ENCODE assay signal across 36 cellular contexts in the genomic region with DNA sequence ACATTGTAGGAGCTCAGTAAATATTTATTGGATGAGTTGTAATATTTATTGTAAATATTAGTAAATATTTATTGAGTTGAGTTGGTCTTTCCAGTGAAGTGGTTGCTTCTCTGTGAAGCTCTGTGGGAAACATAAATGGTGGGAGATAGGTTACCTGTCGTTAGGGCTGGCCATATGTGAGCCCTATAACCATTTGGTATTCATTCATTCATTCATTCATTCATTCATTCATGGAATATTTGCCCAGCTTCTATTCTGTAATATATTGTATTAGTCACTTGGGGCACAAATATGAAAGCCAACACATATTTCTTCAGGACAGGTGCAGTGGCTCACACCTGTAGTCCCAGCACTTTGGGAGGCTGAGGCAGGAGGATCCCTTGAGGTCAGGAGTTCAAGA. TPM values are rescaled to one million over a fixed set of nuclear protein-coding genes. Genes with fewer than 3 reads are reported as not detected.
DNase-seq lines count a peak whose midpoint lies in the region; ATAC-seq, FAIRE-seq and TF ChIP-seq lines count a peak whose summit lies in the region.
"Had no signal": no experiment of that assay in that cellular context is flagged by ENCODE, and none has a peak within 500 bp of the region (broad histone marks: within the 10 kb centered on the region; RNA-seq: fewer than 3 reads in every experiment).

No MANE protein-coding gene starts in this region.

- WGBS in HepG2 (ENCODE audit: low lambda C conversion rate) = 0% methylated on average over 1 of the region's 1 CpG
- WGBS in right lobe of liver (ENCODE audit: insufficient coverage, low coverage, low lambda C conversion rate, missing lambda C conversion rate) = 75% methylated on average over 1 of the region's 1 CpG
- WGBS in GM12878 (ENCODE audit: insufficient coverage, insufficient replicate concordance, low lambda C conversion rate, missing lambda C conversion rate) = 53% methylated on average over 1 of the region's 1 CpG

- RAD21 ChIA-PET in GM12878 (lab: Charles Lee; ENCODE audit: unreplicated experiment) = interaction anchor here (1.1 to 7.9 kb wide), 13 partner anchors 10 to 1059 kb away, joined by 3 to 229 read pairs (median 44); partner anchors contain the start of gene CCR7

- TF ChIP-seq POLR2A in HepG2 (IDR thresholded peaks at IDR 0.05; ENCODE audit: insufficient read depth in 1 of 2, low read depth in 2 of 2, low read length in 2 of 2) (no peak), right lobe of liver (IDR thresholded peaks at IDR 0.05) (no peak), GM12878 (IDR thresholded peaks at IDR 0.05; ENCODE audit: low read depth, low read length) (no peak)

- peaks cover 50% of the 10 kb centered on the region for H3K4me1 Mint-ChIP-seq in T-helper 17 cell
- peaks cover 71% of the 10 kb centered on the region for H3K4me1 Mint-ChIP-seq in stimulated activated memory B cell treated with anti-CD40 and anti-IgM and Interleukin-4, amounts not matched to agents 10 μg/mL and 1 μg/mL and 100 μg/mL, for 72 hours
- H3K4me1 Mint-ChIP-seq: neural crest cell had no signal

- TF ChIP-seq CTCF in HepG2 (CRISPR knock-in tag; IDR thresholded peaks at IDR 0.05) = no peak
- TF ChIP-seq CTCF in right lobe of liver (IDR thresholded peaks at IDR 0.05) = no peak
- no peak for TF ChIP-seq CTCF in GM12878 (IDR thresholded peaks at IDR 0.05 in 2 of 3, conservative IDR thresholded peaks at IDR 0.05 in 1 of 3; ENCODE audit: control insufficient read depth in 2 of 3, extremely low read depth in 1 of 3, insufficient read depth in 1 of 3, low read depth in 3 of 3, low read length in 3 of 3)
- TF ChIP-seq CTCF in GM20000 (IDR thresholded peaks at IDR 0.05; ENCODE audit: extremely low read depth, missing control alignments) = no peak

- H3K27me3 ChIP-seq in HepG2 (ENCODE audit: control insufficient read depth in 1 of 2, insufficient read depth in 2 of 2, low read length in 2 of 2) (peaks cover 1 to 20% of the 10 kb centered on the region in 2 experiments; a peak in 3 of 5 replicates), right lobe of liver (no peaks in the 10 kb centered on the region), GM12878 (replicated peaks in 1 of 2; ENCODE audit: control insufficient read depth in 2 of 2, insufficient read depth in 2 of 2, low read length in 1 of 2) (no peaks in the 10 kb centered on the region)
- H3K27me3 ChIP-seq: cardiac muscle cell had no signal

- BruUV-seq in HepG2 (replicated peaks; lab: Mats Ljungman, UMichigan) (no TSS peak), GM12878 (replicated peaks; lab: Mats Ljungman, UMichigan) (no TSS peak)

- POLR2A ChIA-PET in HepG2 (lab: Yijun Ruan, JAX) (no interaction called here), GM12878 (lab: Charles Lee) (interaction anchor here (2.2 to 7.9 kb wide), 8 partner anchors 10 to 82 kb away, joined by 18 to 117 read pairs (median 36); partner anchors contain the start of gene CCR7)

- H3K4me3 Mint-ChIP-seq in T-helper 17 cell = peak overlapping the region; percentile 87
- no peak overlapping the region for H3K4me3 Mint-ChIP-seq in stimulated activated memory B cell treated with anti-CD40 and anti-IgM and Interleukin-4, amounts not matched to agents 10 μg/mL and 1 μg/mL and 100 μg/mL, for 72 hours
- H3K4me3 Mint-ChIP-seq: neural crest cell had no signal

- intact Hi-C loops in HepG2 (cut with micrococcal nuclease; ENCODE audit: unreplicated experiment) (loop anchor here (2.0 to 10.0 kb wide), 2 partner anchors 113 to 1051 kb away; no protein-coding TSS in a partner anchor), right lobe of liver (cut with DNase I) (no loop called here), GM12878 (cut with micrococcal nuclease; ENCODE audit: unreplicated experiment) (loop anchor here (2.0 kb wide), 1 partner anchor 31 kb away; no protein-coding TSS in a partner anchor)

- H3K27ac Mint-ChIP-seq in T-helper 17 cell = peak overlapping the region; percentile 100
- H3K27ac Mint-ChIP-seq in stimulated activated memory B cell treated with anti-CD40 and anti-IgM and Interleukin-4, amounts not matched to agents 10 μg/mL and 1 μg/mL and 100 μg/mL, for 72 hours = peak overlapping the region; percentile 87

- ATAC-seq in HepG2 (no peak), right lobe of liver (no peak), T-helper 17 cell (no peak), GM12878 (no peak)
- no peak for ATAC-seq in stimulated activated memory B cell treated with anti-CD40 and anti-IgM and Interleukin-4, amounts not matched to agents 10 μg/mL and 1 μg/mL and 100 μg/mL, for 72 hours
- ATAC-seq: left cardiac atrium, Panc1 had no signal

- H3K9me3 ChIP-seq in HepG2 (ENCODE audit: low read length) (no peaks in the 10 kb centered on the region), right lobe of liver (no peaks in the 10 kb centered on the region), T-helper 17 cell (ENCODE audit: control insufficient read depth, low read length, poor library complexity, severe bottlenecking) (no peaks in the 10 kb centered on the region), GM12878 (replicated peaks; ENCODE audit: control insufficient read depth, insufficient read depth, low read length) (no peaks in the 10 kb centered on the region)
- H3K9me3 ChIP-seq: BE2C, HAP-1, mucosa of descending colon had no signal

- H3K4me1 ChIP-seq in HepG2 (ENCODE audit: insufficient read depth, low read length) (peaks cover 39% of the 10 kb centered on the region), right lobe of liver (peaks cover 0 to 2% (median under 1%) of the 10 kb centered on the region in 4 donors), GM12878 (ENCODE audit: control insufficient read depth, insufficient read depth, low read length) (peaks cover 30% of the 10 kb centered on the region)
- H3K4me1 ChIP-seq: BE2C, HAP-1, parathyroid adenoma had no signal

- in situ Hi-C loops in HepG2 (cut with HindIII; ENCODE audit: extremely low pct_ligation_motif_present, low pct_unique_long_range_greater_than_20kb) (no loop called here), GM12878 (cut with MboI) (loop anchor here (10.0 kb wide), 1 partner anchor 1051 kb away; no protein-coding TSS in a partner anchor)

- no peak for TF ChIP-seq RAD21 in HepG2 (CRISPR knock-in tag; IDR thresholded peaks at IDR 0.05)
- TF ChIP-seq RAD21 in GM12878 (IDR thresholded peaks at IDR 0.05; ENCODE audit: insufficient read depth, low read depth, low read length) = no peak

- no peak overlapping the region for H3K9ac ChIP-seq in HepG2 (ENCODE audit: insufficient read depth, low read depth, low read length)
- H3K9ac ChIP-seq in GM12878 (ENCODE audit: control insufficient read depth, insufficient read depth, low read length) = no peak overlapping the region
- H3K9ac ChIP-seq: parathyroid adenoma had no signal

- H3K4me3 ChIP-seq in HepG2 (replicated peaks in 1 of 3; ENCODE audit: insufficient read depth in 1 of 3, low read depth in 2 of 3, low read length in 3 of 3) = no peak overlapping the region
- H3K4me3 ChIP-seq in right lobe of liver = no peak overlapping the region
- H3K4me3 ChIP-seq in GM12878 = no peak overlapping the region
- H3K4me3 ChIP-seq: cardiac muscle cell, coronary artery, HAP-1, mucosa of descending colon, smooth muscle cell had no signal

- no peaks in the 10 kb centered on the region for H4K20me1 ChIP-seq in HepG2 (ENCODE audit: insufficient read depth, low read length)
- no peaks in the 10 kb centered on the region for H4K20me1 ChIP-seq in GM12878 (ENCODE audit: control insufficient read depth, insufficient read depth)

- H3K36me3 ChIP-seq in HepG2 (replicated peaks in 1 of 2; ENCODE audit: control insufficient read depth in 1 of 2, insufficient read depth in 2 of 2, low read length in 2 of 2) (no peaks in the 10 kb centered on the region), right lobe of liver (no peaks in the 10 kb centered on the region), GM12878 (ENCODE audit: control insufficient read depth in 2 of 2, insufficient read depth in 2 of 2, low read length in 1 of 2) (no peaks in the 10 kb centered on the region)
- H3K36me3 ChIP-seq: BE2C, cardiac muscle cell, HAP-1 had no signal

- H3K79me2 ChIP-seq in HepG2 (ENCODE audit: insufficient read depth, low read length) (no peaks in the 10 kb centered on the region), GM12878 (ENCODE audit: control insufficient read depth, insufficient read depth, low read length) (no peaks in the 10 kb centered on the region)
- H3K79me2 ChIP-seq: parathyroid adenoma had no signal

- H3K4me2 ChIP-seq in HepG2 (ENCODE audit: low read depth, low read length) = no peak overlapping the region
- H3K4me2 ChIP-seq in GM12878 (ENCODE audit: control insufficient read depth, insufficient read depth) = no peak overlapping the region
- H3K4me2 ChIP-seq: smooth muscle cell had no signal

- no peak for TF ChIP-seq EP300 in HepG2 (IDR thresholded peaks at IDR 0.05; ENCODE audit: low read depth in 2 of 2, low read length in 2 of 2)
- no peak for TF ChIP-seq EP300 in HepG2 (CRISPR knock-in tag; IDR thresholded peaks at IDR 0.05; ENCODE audit: borderline replicate concordance)
- TF ChIP-seq EP300 in GM12878 (IDR thresholded peaks at IDR 0.05; ENCODE audit: borderline replicate concordance in 1 of 2, control insufficient read depth in 1 of 2, low read depth in 2 of 2, low read length in 2 of 2) = no peak

- no peaks in the 10 kb centered on the region for H3K36me3 Mint-ChIP-seq in T-helper 17 cell (ENCODE audit: low read depth)
- H3K36me3 Mint-ChIP-seq in stimulated activated memory B cell treated with anti-CD40 and anti-IgM and Interleukin-4, amounts not matched to agents 10 μg/mL and 1 μg/mL and 100 μg/mL, for 72 hours = no peaks in the 10 kb centered on the region
- H3K36me3 Mint-ChIP-seq: immature natural killer cell had no signal

- no peak overlapping the region for H3K27ac ChIP-seq in HepG2 (ENCODE audit: extremely low read length, insufficient read depth, low read length)
- no peak overlapping the region for H3K27ac ChIP-seq in right lobe of liver
- H3K27ac ChIP-seq in GM12878 (ENCODE audit: control insufficient read depth, insufficient read depth) = no peak overlapping the region
- H3K27ac ChIP-seq: cardiac muscle cell, coronary artery, parathyroid adenoma had no signal

- FAIRE-seq in HepG2 (lab: Jason Lieb, UNC) (no peak), GM12878 (lab: Jason Lieb, UNC) (no peak)
- FAIRE-seq: G401.6 had no signal

- SMC1A ChIA-PET in GM12878 (lab: Charles Lee; ENCODE audit: uncharacterized antibody, unreplicated experiment) = interaction anchor here (1.0 to 8.9 kb wide), 12 partner anchors 10 to 170 kb away, joined by 3 to 175 read pairs (median 33); partner anchors contain the start of genes CCR7 and IGFBP4

- no peaks in the 10 kb centered on the region for H3K9me3 Mint-ChIP-seq in stimulated activated memory B cell treated with anti-CD40 and anti-IgM and Interleukin-4, amounts not matched to agents 10 μg/mL and 1 μg/mL and 100 μg/mL, for 72 hours
- H3K9me3 Mint-ChIP-seq: activated T-cell treated with anti-CD3 and anti-CD28 coated beads, Interleukin-2, amount 50 U/mL, for 4 hours; immature natural killer cell; neural crest cell; T-helper 2 cell treated with Interferon-gamma antibody and Interleukin-4, amounts not matched to agents 5 μg/mL and 100 μg/mL, for 36 hours had no signal

- H3K27me3 Mint-ChIP-seq in T-helper 17 cell = no peaks in the 10 kb centered on the region
- H3K27me3 Mint-ChIP-seq in stimulated activated memory B cell treated with anti-CD40 and anti-IgM and Interleukin-4, amounts not matched to agents 10 μg/mL and 1 μg/mL and 100 μg/mL, for 72 hours = no peaks in the 10 kb centered on the region

- CTCF ChIA-PET in HepG2 (lab: Yijun Ruan, JAX; ENCODE audit: low intra/inter-chr PET ratio, low total read pairs) (no interaction called here), GM12878 (lab: Yijun Ruan, JAX) (interaction anchor here (1.2 to 11.9 kb wide), 7 partner anchors 10 to 76 kb away, joined by 3 to 193 read pairs (median 45); no protein-coding TSS in a partner anchor)

- DNase-seq in HepG2 (ENCODE audit: low spot score) (no peak), right lobe of liver (no peak), T-helper 17 cell (no peak), GM12878 (ENCODE audit: low read depth, low spot score) (no peak), germinal center (ENCODE audit: low spot score) (no peak), GM20000 (ENCODE audit: low spot score) (no peak)
- DNase-seq in activated effector memory CD4-positive, alpha-beta T cell treated with Interleukin-2 at 50 U/mL for 16 hours = no peak
- DNase-seq: ACHN; activated T-cell treated with anti-CD3 and anti-CD28 coated beads, Interleukin-2, amount 50 U/mL, for 4 hours; aorta; BE2C; COR-L47; DMS79; erythroblast; left cardiac atrium; mucosa of descending colon; NCI-H146; NCI-H2107; NCI-H345; NCI-H69; SHP77; stimulated activated CD4-positive, alpha-beta T cell treated with anti-CD3 and anti-CD28 coated beads, Interleukin-1b, Interleukin-23, amount 100 ng/mL, for 48 hours; trophoblast cell had no signal

- H2AFZ ChIP-seq in HepG2 (ENCODE audit: low read length) = no peak overlapping the region
- H2AFZ ChIP-seq in GM12878 (ENCODE audit: control insufficient read depth, low read depth, low read length) = no peak overlapping the region
- H2AFZ ChIP-seq: parathyroid adenoma had no signal

RNA-seq across cellular contexts. Expression of gene SMARCE1, which starts 33.9 kb away (rescaled TPM):
- total RNA-seq in HepG2 (2016; rRNA removed; fragmentation: Illumina TruSeq; extraction: Trizol) = 127 and 168 TPM in 2 replicates
- 29.3 and 32.5 TPM in 2 replicates for total RNA-seq in HepG2 (2016; cell fraction: cytosol; rRNA removed; fragmentation: Illumina TruSeq; extraction: Trizol; ENCODE audit: low read depth)
- 131 and 158 TPM in 2 replicates for total RNA-seq in HepG2 (2016; cell fraction: insoluble cytoplasmic fraction; rRNA removed; fragmentation: Illumina TruSeq; extraction: Trizol)
- total RNA-seq in HepG2 (2016; cell fraction: membrane; rRNA removed; fragmentation: Illumina TruSeq; extraction: Trizol) = 43.0 and 52.4 TPM in 2 replicates
- 127 and 130 TPM in 2 replicates for total RNA-seq in HepG2 (2016; cell fraction: nucleus; rRNA removed; fragmentation: Illumina TruSeq; extraction: Trizol)
- 34.6 and 43.5 TPM in 2 replicates for polyA plus RNA-seq in HepG2 (2011; rRNA removed)
- 18.5 and 25.3 TPM in 2 replicates for polyA plus RNA-seq in HepG2 (2011; cell fraction: cytosol; rRNA removed)
- 28.3 and 35.1 TPM in 2 replicates for polyA plus RNA-seq in HepG2 (2011; cell fraction: nucleus; rRNA removed)
- 73.1 and 98.6 TPM in 2 replicates for polyA plus RNA-seq in HepG2 (2012)
- 23.9 and 24.7 TPM in 2 replicates for polyA plus RNA-seq in HepG2 (2016; cell fraction: cytosol; fragmentation: Illumina TruSeq; extraction: Trizol; ENCODE audit: low read depth)
- 212 and 228 TPM in 2 replicates for polyA plus RNA-seq in HepG2 (2016; cell fraction: insoluble cytoplasmic fraction; fragmentation: Illumina TruSeq; extraction: Trizol; ENCODE audit: low read depth)
- 29.4 and 33.5 TPM in 2 replicates for polyA plus RNA-seq in HepG2 (2016; cell fraction: membrane; fragmentation: Illumina TruSeq; extraction: Trizol; ENCODE audit: low read depth)
- 131 and 136 TPM in 2 replicates for polyA plus RNA-seq in HepG2 (2016; cell fraction: nucleus; fragmentation: Illumina TruSeq; extraction: Trizol; ENCODE audit: insufficient read depth, low read depth)
- 17.7 and 44.6 TPM in 2 replicates for polyA minus RNA-seq in HepG2 (2011; rRNA and poly(A)+ RNA removed; ENCODE audit: low replicate concordance)
- polyA minus RNA-seq in HepG2 (2011; cell fraction: cytosol; rRNA and poly(A)+ RNA removed) = 18.0 and 20.6 TPM in 2 replicates
- 170 and 179 TPM in 2 replicates for polyA minus RNA-seq in HepG2 (2011; cell fraction: nucleus; rRNA and poly(A)+ RNA removed)
- 10 to 100 TPM; 28.8 to 47.1 (median 33.5) TPM for total RNA-seq in right lobe of liver
- 10 to 100 TPM; 60.0 to 77.5 TPM for total RNA-seq in T-helper 17 cell
- 209 and 233 TPM in 2 replicates for total RNA-seq in GM12878 (2013; cell fraction: nucleolus; rRNA removed)
- total RNA-seq in GM12878 (2014; rRNA removed) = 91.5 and 109 TPM in 2 replicates
- total RNA-seq in GM12878 (2014; rRNA removed; fragmentation: Illumina TruSeq; extraction: Trizol) = 137 and 141 TPM in 2 replicates
- total RNA-seq in GM12878 (2021) = 114 and 123 TPM in 2 replicates
- polyA plus RNA-seq in GM12878 (2011; ENCODE audit: low read depth) = 58.9 TPM
- polyA plus RNA-seq in GM12878 (2011; rRNA removed) = 87.9 and 109 TPM in 2 replicates
- polyA plus RNA-seq in GM12878 (2011; cell fraction: cytosol; rRNA removed) = 35.1 and 38.7 TPM in 2 replicates
- polyA plus RNA-seq in GM12878 (2011; cell fraction: nucleus; rRNA removed) = 55.5 and 60.3 TPM in 2 replicates
- polyA plus RNA-seq in GM12878 (2012) = 72.6 and 83.4 TPM in 2 replicates
- polyA plus RNA-seq in GM12878 (2014; fragmentation: Illumina TruSeq; extraction: Trizol) = 171 and 201 TPM in 2 replicates
- 100 to 1,000 TPM; 124 to 145 TPM for polyA plus RNA-seq in GM12878 (2014; fragmentation: Nextera tagmentation; extraction: Ambion mirVana)
- polyA plus RNA-seq in GM12878 (2014; rRNA removed) = 92.9 and 95.7 TPM in 2 replicates
- 100 to 1,000 TPM; 184 to 191 TPM for polyA plus RNA-seq in GM12878 (2016; fragmentation: Nextera tagmentation; extraction: Ambion mirVana)
- polyA minus RNA-seq in GM12878 (2011; rRNA and poly(A)+ RNA removed) = 44.1 and 64.2 TPM in 2 replicates
- 21.4 and 21.6 TPM in 2 replicates for polyA minus RNA-seq in GM12878 (2011; cell fraction: cytosol; rRNA and poly(A)+ RNA removed)
- 84.5 and 113 TPM in 2 replicates for polyA minus RNA-seq in GM12878 (2011; cell fraction: nucleus; rRNA and poly(A)+ RNA removed)

RNA-seq across cellular contexts. Expression of gene CCR7, which starts 48.5 kb away (rescaled TPM):
- total RNA-seq in HepG2 (2016; rRNA removed; fragmentation: Illumina TruSeq; extraction: Trizol) (0.04 TPM in 1 of 2 replicates, not detected in the other), right lobe of liver (under 1 TPM in 4 of 6 experiments, not detected in 2; 0.12 to 0.58 (median 0.28) TPM), T-helper 17 cell (100 to 1,000 TPM; 165 to 182 TPM), GM12878 (2014; rRNA removed) (235 and 242 TPM in 2 replicates), GM12878 (2014; rRNA removed; fragmentation: Illumina TruSeq; extraction: Trizol) (131 and 136 TPM in 2 replicates), GM12878 (2021) (192 and 209 TPM in 2 replicates)
- not detected in 2 replicates for total RNA-seq in HepG2 (2016; cell fraction: cytosol; rRNA removed; fragmentation: Illumina TruSeq; extraction: Trizol; ENCODE audit: low read depth)
- 0.09 TPM in 1 of 2 replicates, not detected in the other for total RNA-seq in HepG2 (2016; cell fraction: insoluble cytoplasmic fraction; rRNA removed; fragmentation: Illumina TruSeq; extraction: Trizol)
- not detected in 2 replicates for total RNA-seq in HepG2 (2016; cell fraction: membrane; rRNA removed; fragmentation: Illumina TruSeq; extraction: Trizol)
- total RNA-seq in HepG2 (2016; cell fraction: nucleus; rRNA removed; fragmentation: Illumina TruSeq; extraction: Trizol) = not detected in 2 replicates
- polyA plus RNA-seq in HepG2 (2011; rRNA removed) (0.53 and 0.55 TPM in 2 replicates), GM12878 (2011; rRNA removed) (696 and 1,171 TPM in 2 replicates), GM12878 (2014; fragmentation: Illumina TruSeq; extraction: Trizol) (171 and 245 TPM in 2 replicates), GM12878 (2014; fragmentation: Nextera tagmentation; extraction: Ambion mirVana) (100 to 1,000 TPM; 235 to 294 TPM), GM12878 (2014; rRNA removed) (258 and 274 TPM in 2 replicates), GM12878 (2016; fragmentation: Nextera tagmentation; extraction: Ambion mirVana) (100 to 1,000 TPM; 571 to 606 TPM)
- 0.59 and 0.70 TPM in 2 replicates for polyA plus RNA-seq in HepG2 (2011; cell fraction: cytosol; rRNA removed)
- polyA plus RNA-seq in HepG2 (2011; cell fraction: nucleus; rRNA removed) = 0.31 and 1.1 TPM in 2 replicates
- 1.1 and 1.5 TPM in 2 replicates for polyA plus RNA-seq in HepG2 (2012)
- not detected in 2 replicates for polyA plus RNA-seq in HepG2 (2016; cell fraction: cytosol; fragmentation: Illumina TruSeq; extraction: Trizol; ENCODE audit: low read depth)
- not detected in 2 replicates for polyA plus RNA-seq in HepG2 (2016; cell fraction: insoluble cytoplasmic fraction; fragmentation: Illumina TruSeq; extraction: Trizol; ENCODE audit: low read depth)
- polyA plus RNA-seq in HepG2 (2016; cell fraction: membrane; fragmentation: Illumina TruSeq; extraction: Trizol; ENCODE audit: low read depth) = not detected in 2 replicates
- polyA plus RNA-seq in HepG2 (2016; cell fraction: nucleus; fragmentation: Illumina TruSeq; extraction: Trizol; ENCODE audit: insufficient read depth, low read depth) = not detected in 2 replicates
- 1.4 and 3.5 TPM in 2 replicates for polyA minus RNA-seq in HepG2 (2011; rRNA and poly(A)+ RNA removed; ENCODE audit: low replicate concordance)
- polyA minus RNA-seq in HepG2 (2011; cell fraction: cytosol; rRNA and poly(A)+ RNA removed) = 0.40 TPM in 1 of 2 replicates, not detected in the other
- polyA minus RNA-seq in HepG2 (2011; cell fraction: nucleus; rRNA and poly(A)+ RNA removed) = 0.37 TPM in 1 of 2 replicates, not detected in the other
- total RNA-seq in GM12878 (2013; cell fraction: nucleolus; rRNA removed) = 1,072 and 1,160 TPM in 2 replicates
- polyA plus RNA-seq in GM12878 (2011; ENCODE audit: low read depth) = 96.4 TPM
- 1,486 and 1,699 TPM in 2 replicates for polyA plus RNA-seq in GM12878 (2011; cell fraction: cytosol; rRNA removed)
- polyA plus RNA-seq in GM12878 (2011; cell fraction: nucleus; rRNA removed) = 1,140 and 1,750 TPM in 2 replicates
- polyA plus RNA-seq in GM12878 (2012) = 149 and 215 TPM in 2 replicates
- 2,298 and 2,348 TPM in 2 replicates for polyA minus RNA-seq in GM12878 (2011; rRNA and poly(A)+ RNA removed)
- 332 and 352 TPM in 2 replicates for polyA minus RNA-seq in GM12878 (2011; cell fraction: cytosol; rRNA and poly(A)+ RNA removed)
- polyA minus RNA-seq in GM12878 (2011; cell fraction: nucleus; rRNA and poly(A)+ RNA removed) = 378 and 542 TPM in 2 replicates
- total RNA-seq: cardiac muscle cell, LHCN-M2, lung microvascular endothelial cell, smooth muscle cell had no signal
- polyA plus RNA-seq: cardiac muscle cell, smooth muscle cell had no signal

RNA-seq across cellular contexts. Expression of gene KRT222, which starts 51.2 kb away (rescaled TPM):
- total RNA-seq in HepG2 (2016; rRNA removed; fragmentation: Illumina TruSeq; extraction: Trizol) (not detected in 2 replicates), right lobe of liver (1 to 10 TPM; 1.2 to 3.2 (median 1.9) TPM), T-helper 17 cell (not detected), GM12878 (2014; rRNA removed) (0.51 and 0.60 TPM in 2 replicates), GM12878 (2014; rRNA removed; fragmentation: Illumina TruSeq; extraction: Trizol) (0.37 and 0.54 TPM in 2 replicates), GM12878 (2021) (0.08 and 0.21 TPM in 2 replicates)
- not detected in 2 replicates for total RNA-seq in HepG2 (2016; cell fraction: cytosol; rRNA removed; fragmentation: Illumina TruSeq; extraction: Trizol; ENCODE audit: low read depth)
- not detected in 2 replicates for total RNA-seq in HepG2 (2016; cell fraction: insoluble cytoplasmic fraction; rRNA removed; fragmentation: Illumina TruSeq; extraction: Trizol)
- not detected in 2 replicates for total RNA-seq in HepG2 (2016; cell fraction: membrane; rRNA removed; fragmentation: Illumina TruSeq; extraction: Trizol)
- not detected in 2 replicates for total RNA-seq in HepG2 (2016; cell fraction: nucleus; rRNA removed; fragmentation: Illumina TruSeq; extraction: Trizol)
- polyA plus RNA-seq in HepG2 (2011; rRNA removed) (not detected in 2 replicates), GM12878 (2011; rRNA removed) (6.4 and 10.6 TPM in 2 replicates), GM12878 (2014; fragmentation: Illumina TruSeq; extraction: Trizol) (0.44 and 1.1 TPM in 2 replicates), GM12878 (2014; fragmentation: Nextera tagmentation; extraction: Ambion mirVana) (under 1 TPM; 0.74 to 0.95 TPM), GM12878 (2014; rRNA removed) (0.20 and 0.32 TPM in 2 replicates), GM12878 (2016; fragmentation: Nextera tagmentation; extraction: Ambion mirVana) (under 1 TPM in 1 of 2 experiments, not detected in 1; 0.31 TPM)
- not detected in 2 replicates for polyA plus RNA-seq in HepG2 (2011; cell fraction: cytosol; rRNA removed)
- polyA plus RNA-seq in HepG2 (2011; cell fraction: nucleus; rRNA removed) = not detected in 2 replicates
- not detected in 2 replicates for polyA plus RNA-seq in HepG2 (2012)
- not detected in 2 replicates for polyA plus RNA-seq in HepG2 (2016; cell fraction: cytosol; fragmentation: Illumina TruSeq; extraction: Trizol; ENCODE audit: low read depth)
- polyA plus RNA-seq in HepG2 (2016; cell fraction: insoluble cytoplasmic fraction; fragmentation: Illumina TruSeq; extraction: Trizol; ENCODE audit: low read depth) = not detected in 2 replicates
- polyA plus RNA-seq in HepG2 (2016; cell fraction: membrane; fragmentation: Illumina TruSeq; extraction: Trizol; ENCODE audit: low read depth) = not detected in 2 replicates
- not detected in 2 replicates for polyA plus RNA-seq in HepG2 (2016; cell fraction: nucleus; fragmentation: Illumina TruSeq; extraction: Trizol; ENCODE audit: insufficient read depth, low read depth)
- not detected in 2 replicates for polyA minus RNA-seq in HepG2 (2011; rRNA and poly(A)+ RNA removed; ENCODE audit: low replicate concordance)
- not detected in 2 replicates for polyA minus RNA-seq in HepG2 (2011; cell fraction: cytosol; rRNA and poly(A)+ RNA removed)
- not detected in 2 replicates for polyA minus RNA-seq in HepG2 (2011; cell fraction: nucleus; rRNA and poly(A)+ RNA removed)
- total RNA-seq in GM12878 (2013; cell fraction: nucleolus; rRNA removed) = 0.39 TPM in 1 of 2 replicates, not detected in the other
- not detected for polyA plus RNA-seq in GM12878 (2011; ENCODE audit: low read depth)
- polyA plus RNA-seq in GM12878 (2011; cell fraction: cytosol; rRNA removed) = 1.6 and 2.3 TPM in 2 replicates
- polyA plus RNA-seq in GM12878 (2011; cell fraction: nucleus; rRNA removed) = 1.9 and 2.4 TPM in 2 replicates
- not detected in 2 replicates for polyA plus RNA-seq in GM12878 (2012)
- 0.93 and 0.95 TPM in 2 replicates for polyA minus RNA-seq in GM12878 (2011; rRNA and poly(A)+ RNA removed)
- polyA minus RNA-seq in GM12878 (2011; cell fraction: cytosol; rRNA and poly(A)+ RNA removed) = 0.94 and 1.1 TPM in 2 replicates
- polyA minus RNA-seq in GM12878 (2011; cell fraction: nucleus; rRNA and poly(A)+ RNA removed) = 2.3 and 2.9 TPM in 2 replicates
- total RNA-seq: activated T-cell treated with anti-CD3 and anti-CD28 coated beads, Interleukin-2, amount 50 U/mL, for 4 hours; cardiac muscle cell; LHCN-M2; lung microvascular endothelial cell; smooth muscle cell had no signal
- polyA plus RNA-seq: aorta, immature natural killer cell, smooth muscle cell had no signal

Comparison
In these comparisons a context has a peak if more than half of its experiments do, and no peak if none do; other contexts are left out.
1. intact Hi-C loops: an anchor here in HepG2 (2.0 to 10.0 kb wide) and GM12878 (2.0 kb wide); none called in right lobe of liver.
2. RNA of gene CCR7, which starts 48.5 kb away (total RNA-seq): 131 to 1,160 TPM in GM12878 and 165 to 182 TPM in T-helper 17 cell; 0.12 to 0.58 TPM in right lobe of liver and 0.04 to 0.09 TPM in HepG2; every median in the first group is over 10 times any median in the second.
3. Of the 75 proteins assayed by ChIP-seq in both HepG2 and GM12878: peak only in HepG2: none; only in GM12878: none; in both: ZNF24; in neither: 74.